In genomic region chr5:9622891-9623547, GRCh38 we compare ENCODE assay signal across 12 cellular contexts. TPM values are rescaled to one million over a fixed set of nuclear protein-coding genes. Genes with fewer than 3 reads are reported as not detected.
DNase-seq lines count a peak whose midpoint lies in the region; TF ChIP-seq lines count a peak whose summit lies in the region.
"Had no signal": no experiment of that assay in that cellular context is flagged by ENCODE, and none has a peak within 500 bp of the region (broad histone marks: within the 10 kb centered on the region; RNA-seq: fewer than 3 reads in every experiment).

No MANE protein-coding gene starts in this region.

- DNase-seq in AG08395 (ENCODE audit: low spot score) (peak; percentile 34), GM23248 (peak; percentile 89), RPMI7951 (ENCODE audit: low read depth) (peak; percentile 67), left ventricle myocardium inferior (no peak), iPS-NIHi7 (ENCODE audit: extremely low spot score) (no peak), retina (no peak), NOMO-1 (lab: John Stamatoyannopoulos, UW; ENCODE audit: unreplicated experiment in 2 of 2) (no peak), occipital lobe (lab: John Stamatoyannopoulos, UW) (no peak)
- DNase-seq: activated CD8-positive, alpha-beta T cell treated with anti-CD3 and anti-CD28 coated beads for 36 hours; CD4-positive, alpha-beta memory T cell; NCI-H1436 treated with DMSO at 0.1 percent for 48 hours had no signal

- no peaks in the 10 kb centered on the region for H4K20me1 ChIP-seq in GM23248 (ENCODE audit: insufficient read depth)

- in situ Hi-C loops in GM23248 (cut with MboI) = no loop called here

- no peaks in the 10 kb centered on the region for H3K27me3 ChIP-seq in GM23248 (replicated peaks; ENCODE audit: insufficient read depth)
- no peaks in the 10 kb centered on the region for H3K27me3 ChIP-seq in left ventricle myocardium inferior (ENCODE audit: low read depth)

- intact Hi-C loops in left ventricle myocardium inferior (cut with micrococcal nuclease) = no loop called here

- H3K79me2 ChIP-seq in GM23248 (ENCODE audit: insufficient read depth) = no peaks in the 10 kb centered on the region
- H3K79me2 ChIP-seq: parathyroid adenoma had no signal

- 46% methylated on average over 7 of the region's 7 CpGs for WGBS in GM23248 (ENCODE audit: low coverage in 1 of 2, low lambda C conversion rate in 2 of 2, missing lambda C conversion rate in 2 of 2), 2 experiments

- TF ChIP-seq CTCF in left ventricle myocardium inferior (IDR thresholded peaks at IDR 0.05; ENCODE audit: borderline replicate concordance) = no peak

- H3F3A ChIP-seq in GM23248 (ENCODE audit: insufficient read depth) = 0 out of 2 replicates have a peak, but pooled peaks cover 8% of the 10 kb centered on the region

- no peak overlapping the region for H3K9ac ChIP-seq in GM23248
- H3K9ac ChIP-seq: parathyroid adenoma had no signal

- no peak overlapping the region for H3K27ac ChIP-seq in GM23248
- peak overlapping the region; percentile 47 for H3K27ac ChIP-seq in left ventricle myocardium inferior (replicated peaks)
- H3K27ac ChIP-seq: parathyroid adenoma had no signal

- H3K9me2 ChIP-seq in GM23248 (ENCODE audit: insufficient read depth) = no peaks in the 10 kb centered on the region

- H3K4me1 ChIP-seq in GM23248 (ENCODE audit: insufficient read depth) (peaks cover 21% of the 10 kb centered on the region), left ventricle myocardium inferior (peaks cover 29% of the 10 kb centered on the region)
- H3K4me1 ChIP-seq: parathyroid adenoma had no signal

- H3K4me3 ChIP-seq in GM23248 (no peak overlapping the region), left ventricle myocardium inferior (no peak overlapping the region)

- H3K9me3 ChIP-seq in GM23248 (ENCODE audit: low read depth) = no peaks in the 10 kb centered on the region
- H3K9me3 ChIP-seq in left ventricle myocardium inferior (replicated peaks) = no peaks in the 10 kb centered on the region

- H3K4me2 ChIP-seq in GM23248 (ENCODE audit: unreplicated experiment) = peak overlapping the region; percentile 14

- no peaks in the 10 kb centered on the region for H3K36me3 ChIP-seq in GM23248 (ENCODE audit: low read depth)
- no peaks in the 10 kb centered on the region for H3K36me3 ChIP-seq in left ventricle myocardium inferior

- H2AFZ ChIP-seq in GM23248 = no peak overlapping the region
- H2AFZ ChIP-seq: parathyroid adenoma had no signal

RNA-seq across cellular contexts. Expression of gene TAS2R1, which starts 7.1 kb away (rescaled TPM):
- total RNA-seq in GM23248 (2014; rRNA removed; shearing (Covaris generic)) = not detected in 2 replicates
- polyA plus RNA-seq in GM23248 (2016; fragmentation: Nextera tagmentation; extraction: Ambion mirVana) = not detected in 2 replicates
- not detected in 2 replicates for total RNA-seq in RPMI7951 (2014; rRNA removed; shearing (Covaris generic))
- total RNA-seq in left ventricle myocardium inferior (not detected), occipital lobe (0.62 TPM)
- total RNA-seq: activated CD8-positive, alpha-beta T cell treated with anti-CD3 and anti-CD28 coated beads for 36 hours; CD4-positive, alpha-beta memory T cell had no signal

Comparison
In these comparisons a context has a peak if more than half of its experiments do, and no peak if none do; other contexts are left out.
1. DNase-seq: peak in AG08395 (single experiment), GM23248 (single experiment) and RPMI7951 (single experiment); none in left ventricle myocardium inferior (single experiment), iPS-NIHi7 (single experiment), retina (single experiment), NOMO-1 (0 of 2) and occipital lobe (single experiment).